ENCODE assay signal across 17 cellular contexts in the genomic region with DNA sequence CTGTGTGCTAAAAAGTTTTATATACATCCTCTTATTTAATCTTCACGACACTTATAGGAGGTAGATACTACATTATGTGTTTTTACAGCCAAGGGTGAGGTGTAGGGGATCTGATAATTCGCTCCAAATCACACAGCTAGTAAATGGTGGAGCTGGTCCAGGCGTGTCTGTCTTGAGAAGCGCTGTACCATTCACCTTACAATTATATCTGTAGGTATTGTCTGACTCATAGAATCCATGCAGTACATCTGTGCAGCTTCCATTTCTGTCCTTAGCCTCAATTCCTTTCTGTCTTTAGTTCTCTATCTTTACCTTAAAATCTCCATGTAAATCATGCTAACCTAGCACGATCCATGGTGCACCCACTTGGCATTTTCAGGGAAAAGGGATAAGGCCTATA.
DNase-seq lines count a peak whose midpoint lies in the region; ATAC-seq, FAIRE-seq and TF ChIP-seq lines count a peak whose summit lies in the region.
"Had no signal": no experiment of that assay in that cellular context is flagged by ENCODE, and none has a peak within 500 bp of the region (broad histone marks: within the 10 kb centered on the region; RNA-seq: fewer than 3 reads in every experiment).

No MANE protein-coding gene starts in this region.

- H3K27ac Mint-ChIP-seq in endothelial cell (ENCODE audit: unreplicated experiment): peak overlapping the region; percentile 2
- H3K27ac Mint-ChIP-seq in activated naive CD4-positive, alpha-beta T cell treated with anti-CD3 and anti-CD28 coated beads, Interleukin-2, amount 50 U/mL, for 72 hours: no peak overlapping the region
- no peak overlapping the region for H3K27ac Mint-ChIP-seq in activated naive CD8-positive, alpha-beta T cell treated with anti-CD3 and anti-CD28 coated beads, Interleukin-2, amount 50 U/mL, for 24 hours
- H3K27ac Mint-ChIP-seq: CD4-positive, alpha-beta T cell had no signal

- no peak overlapping the region for H2AFZ ChIP-seq in keratinocyte (ENCODE audit: control insufficient read depth, low read length)
- H2AFZ ChIP-seq: GM23248 had no signal

- no peaks in the 10 kb centered on the region for H3K27me3 ChIP-seq in RWPE2 (ENCODE audit: insufficient read depth, poor library complexity, severe bottlenecking)
- H3K27me3 ChIP-seq in keratinocyte (ENCODE audit: control insufficient read depth, extremely low read depth, insufficient read depth, low read length): no peaks in the 10 kb centered on the region

- peak; percentile 59 for FAIRE-seq in keratinocyte (lab: Jason Lieb, UNC)
- FAIRE-seq: A549, GM18507 had no signal

- no peak for DNase-seq in RWPE2 (ENCODE audit: low spot score)
- DNase-seq in endothelial cell (ENCODE audit: low spot score): no peak
- no peak for DNase-seq in keratinocyte (ENCODE audit: low read depth, low spot score)
- DNase-seq in NCI-H1105 treated with DMSO at 0.1 percent for 48 hours (lab: John Stamatoyannopoulos, UW): no peak
- no peak for DNase-seq in activated naive CD4-positive, alpha-beta T cell treated with anti-CD3 and anti-CD28 coated beads, Interleukin-2, amount 50 U/mL, for 72 hours (ENCODE audit: low spot score in 2 of 2)
- no peak for DNase-seq in activated naive CD8-positive, alpha-beta T cell treated with anti-CD3 and anti-CD28 coated beads, Interleukin-2, amount 50 U/mL, for 24 hours
- DNase-seq: AML-193; Caco-2; CD4-positive, alpha-beta T cell; DMS153; DMS79; GDM1; GM23248; HCEC 1CT had no signal

- H3K79me2 ChIP-seq in keratinocyte (ENCODE audit: control insufficient read depth, insufficient read depth, low read length): peaks cover 34% of the 10 kb centered on the region

- no peaks in the 10 kb centered on the region for H3K9me1 ChIP-seq in keratinocyte (ENCODE audit: control insufficient read depth, extremely low read depth, insufficient read depth, low read length)

- H3K4me1 ChIP-seq in RWPE2 (ENCODE audit: insufficient read depth, poor library complexity, severe bottlenecking) (no peaks in the 10 kb centered on the region), keratinocyte (ENCODE audit: control insufficient read depth, extremely low read depth, insufficient read depth, low read length) (peaks cover 18% of the 10 kb centered on the region)
- H3K4me1 ChIP-seq: A549, Caco-2 had no signal

- TF ChIP-seq CTCF in RWPE2 (IDR thresholded peaks at IDR 0.05; ENCODE audit: poor library complexity, severe bottlenecking) (no peak), endothelial cell (IDR thresholded peaks at IDR 0.05; ENCODE audit: unreplicated experiment) (no peak), keratinocyte (optimal IDR thresholded peaks at IDR 0.05 in 1 of 3, IDR thresholded peaks at IDR 0.05 in 1 of 3, conservative IDR thresholded peaks at IDR 0.05 in 1 of 3; ENCODE audit: extremely low read depth in 1 of 3, insufficient read depth in 2 of 3, low read length in 3 of 3) (no peak)

- H3K27ac ChIP-seq in RWPE2 (ENCODE audit: poor library complexity, severe bottlenecking) (no peak overlapping the region), keratinocyte (ENCODE audit: control insufficient read depth, insufficient read depth, low read length) (no peak overlapping the region)
- H3K27ac ChIP-seq: A549, C4-2B, GM23248 had no signal

- no peak overlapping the region for H3K4me3 Mint-ChIP-seq in endothelial cell (ENCODE audit: unreplicated experiment)
- no peak overlapping the region for H3K4me3 Mint-ChIP-seq in activated naive CD8-positive, alpha-beta T cell treated with anti-CD3 and anti-CD28 coated beads, Interleukin-2, amount 50 U/mL, for 24 hours
- H3K4me3 Mint-ChIP-seq: CD4-positive, alpha-beta T cell had no signal

- no peaks in the 10 kb centered on the region for H4K20me1 ChIP-seq in keratinocyte (ENCODE audit: control insufficient read depth, extremely low read depth, insufficient read depth, low read length)

- no peaks in the 10 kb centered on the region for H3K36me3 Mint-ChIP-seq in endothelial cell (ENCODE audit: low read depth, unreplicated experiment)
- no peaks in the 10 kb centered on the region for H3K36me3 Mint-ChIP-seq in activated naive CD4-positive, alpha-beta T cell treated with anti-CD3 and anti-CD28 coated beads, Interleukin-2, amount 50 U/mL, for 72 hours
- no peaks in the 10 kb centered on the region for H3K36me3 Mint-ChIP-seq in activated naive CD8-positive, alpha-beta T cell treated with anti-CD3 and anti-CD28 coated beads, Interleukin-2, amount 50 U/mL, for 24 hours (ENCODE audit: low read depth)

- 0 out of 3 replicates have a peak, but pooled peaks have one; percentile 29 for ATAC-seq in RWPE2 (ENCODE audit: low read depth)
- no peak for ATAC-seq in activated naive CD4-positive, alpha-beta T cell treated with anti-CD3 and anti-CD28 coated beads, Interleukin-2, amount 50 U/mL, for 72 hours
- no peak for ATAC-seq in activated naive CD8-positive, alpha-beta T cell treated with anti-CD3 and anti-CD28 coated beads, Interleukin-2, amount 50 U/mL, for 24 hours
- ATAC-seq: A549 had no signal

- H3K4me1 Mint-ChIP-seq in endothelial cell (ENCODE audit: unreplicated experiment): peaks cover 30% of the 10 kb centered on the region
- no peaks in the 10 kb centered on the region for H3K4me1 Mint-ChIP-seq in activated naive CD8-positive, alpha-beta T cell treated with anti-CD3 and anti-CD28 coated beads, Interleukin-2, amount 50 U/mL, for 24 hours

- no peak overlapping the region for H3K4me3 ChIP-seq in RWPE2 (ENCODE audit: severe bottlenecking)
- H3K4me3 ChIP-seq in keratinocyte (ENCODE audit: control insufficient read depth in 2 of 3, extremely low read depth in 1 of 3, insufficient read depth in 2 of 3, low read depth in 1 of 3, low read length in 3 of 3): no peak overlapping the region
- H3K4me3 ChIP-seq: A549, GM23248 had no signal

- no peak overlapping the region for H3K4me2 ChIP-seq in keratinocyte (ENCODE audit: control insufficient read depth, extremely low read depth, insufficient read depth, low read depth, low read length)
- H3K4me2 ChIP-seq: A549 had no signal

- no peak overlapping the region for H3K9ac ChIP-seq in keratinocyte (ENCODE audit: control insufficient read depth, extremely low read depth, insufficient read depth, low read length)
- H3K9ac ChIP-seq: GM23248 had no signal

- H3K9me3 ChIP-seq in RWPE2 (ENCODE audit: severe bottlenecking): no peaks in the 10 kb centered on the region
- no peaks in the 10 kb centered on the region for H3K9me3 ChIP-seq in keratinocyte (ENCODE audit: control insufficient read depth, low read depth, low read length)
- H3K9me3 ChIP-seq: A549, Caco-2 had no signal

- H3K27me3 Mint-ChIP-seq in endothelial cell (ENCODE audit: unreplicated experiment): peaks cover 1% of the 10 kb centered on the region
- H3K27me3 Mint-ChIP-seq in activated naive CD8-positive, alpha-beta T cell treated with anti-CD3 and anti-CD28 coated beads, Interleukin-2, amount 50 U/mL, for 24 hours: no peaks in the 10 kb centered on the region
- H3K27me3 Mint-ChIP-seq: CD4-positive, alpha-beta T cell had no signal

- no peaks in the 10 kb centered on the region for H3K36me3 ChIP-seq in RWPE2 (ENCODE audit: low read depth)
- no peaks in the 10 kb centered on the region for H3K36me3 ChIP-seq in keratinocyte (ENCODE audit: control insufficient read depth in 2 of 2, extremely low read depth in 1 of 2, insufficient read depth in 2 of 2, low read length in 2 of 2)

- dilution Hi-C loops in keratinocyte (cut with MboI; ENCODE audit: extremely low pct_ligation_motif_present, low sequenced_read_pairs): no loop called here

- H3K9me3 Mint-ChIP-seq in endothelial cell (ENCODE audit: unreplicated experiment): no peaks in the 10 kb centered on the region
- no peaks in the 10 kb centered on the region for H3K9me3 Mint-ChIP-seq in activated naive CD4-positive, alpha-beta T cell treated with anti-CD3 and anti-CD28 coated beads, Interleukin-2, amount 50 U/mL, for 72 hours
- peaks cover 6% of the 10 kb centered on the region for H3K9me3 Mint-ChIP-seq in activated naive CD8-positive, alpha-beta T cell treated with anti-CD3 and anti-CD28 coated beads, Interleukin-2, amount 50 U/mL, for 24 hours
- H3K9me3 Mint-ChIP-seq: CD4-positive, alpha-beta T cell had no signal
